ENCODE assay signal across 10 cellular contexts in genomic region chr19:7182489-7182888, GRCh38.
A peak's percentile ranks its signal among the peaks of the same experiment; 100 is the strongest.
DNase-seq lines count a peak whose midpoint lies in the region; ATAC-seq and TF ChIP-seq lines count a peak whose summit lies in the region.
"Had no signal": no experiment of that assay in that cellular context is flagged by ENCODE, and none has a peak within 500 bp of the region (broad histone marks: within the 10 kb centered on the region; RNA-seq: fewer than 3 reads in every experiment).

No MANE protein-coding gene starts in this region.

- DNase-seq in heart right ventricle (no peak), Right ventricle myocardium inferior (ENCODE audit: missing footprints) (no peak), esophagus muscularis mucosa (ENCODE audit: extremely low spot score) (no peak), vagina (ENCODE audit: extremely low spot score in 2 of 2) (no peak), cerebellar cortex (ENCODE audit: low spot score) (no peak)
- DNase-seq: activated CD8-positive, alpha-beta memory T cell treated with anti-CD3 and anti-CD28 coated beads, Interleukin-2, amount 50 U/mL, for 4 hours; NCI-H526 had no signal

- no peak for TF ChIP-seq POLR2A in esophagus muscularis mucosa (IDR thresholded peaks at IDR 0.05; ENCODE audit: low read depth)
- no peak for TF ChIP-seq POLR2A in vagina (IDR thresholded peaks at IDR 0.05)

- intact Hi-C loops in heart right ventricle (cut with DNase I) (no loop called here), Right ventricle myocardium inferior (cut with DNase I) (no loop called here), esophagus muscularis mucosa (cut with DNase I) (no loop called here), vagina (cut with DNase I) (no loop called here)

- TF ChIP-seq CTCF in heart right ventricle (IDR thresholded peaks at IDR 0.05) (no peak), esophagus muscularis mucosa (IDR thresholded peaks at IDR 0.05) (no peak), parathyroid adenoma (IDR thresholded peaks at IDR 0.05) (no peak), vagina (IDR thresholded peaks at IDR 0.05) (no peak)

- no peak overlapping the region for H3K9ac ChIP-seq in parathyroid adenoma

- H3K27ac ChIP-seq in heart right ventricle (peak overlapping the region; percentile 57 to 87 (median 81)), esophagus muscularis mucosa (replicated peaks in 1 of 4) (peak overlapping the region; percentile 68 to 75 (median 73)), parathyroid adenoma (peak overlapping the region; percentile 69), vagina (peak overlapping the region; percentile 81)

- no peak for TF ChIP-seq EP300 in esophagus muscularis mucosa (IDR thresholded peaks at IDR 0.05)

- H3K9me3 ChIP-seq in heart right ventricle (no peaks in the 10 kb centered on the region), esophagus muscularis mucosa (no peaks in the 10 kb centered on the region), parathyroid adenoma (ENCODE audit: control insufficient read depth, low read length) (no peaks in the 10 kb centered on the region), vagina (no peaks in the 10 kb centered on the region)

- H3K36me3 ChIP-seq in heart right ventricle (peaks cover 0 to 14% (median 0%) of the 10 kb centered on the region in 9 donors), esophagus muscularis mucosa (peaks cover 0 to 9% (median 8%) of the 10 kb centered on the region in 4 donors), parathyroid adenoma (ENCODE audit: control insufficient read depth, insufficient read depth, low read length) (no peaks in the 10 kb centered on the region), vagina (no peaks in the 10 kb centered on the region)

- ATAC-seq in heart right ventricle = peak in 5 of 8 donors; percentile 13 to 68 (median 63)
- no peak for ATAC-seq in Right ventricle myocardium inferior
- ATAC-seq in GM21360 (IDR thresholded peaks at IDR 0.05; ENCODE audit: unreplicated experiment) = no peak
- no peak for ATAC-seq in HG02885 (IDR thresholded peaks at IDR 0.05; ENCODE audit: poor library complexity, unreplicated experiment)

- no peak overlapping the region for H3K4me2 ChIP-seq in parathyroid adenoma (ENCODE audit: low read length)

- no peaks in the 10 kb centered on the region for H3K27me3 ChIP-seq in heart right ventricle
- H3K27me3 ChIP-seq in esophagus muscularis mucosa = no peaks in the 10 kb centered on the region
- no peaks in the 10 kb centered on the region for H3K27me3 ChIP-seq in parathyroid adenoma (ENCODE audit: control insufficient read depth, insufficient read depth, low read length)
- H3K27me3 ChIP-seq in vagina = no peaks in the 10 kb centered on the region

- no peak overlapping the region for H2AFZ ChIP-seq in parathyroid adenoma

- peaks cover 24% of the 10 kb centered on the region for H3K79me2 ChIP-seq in parathyroid adenoma

- peaks cover 11 to 76% (median 50%) of the 10 kb centered on the region in 9 donors for H3K4me1 ChIP-seq in heart right ventricle
- H3K4me1 ChIP-seq in esophagus muscularis mucosa = peaks cover 49 to 61% (median 57%) of the 10 kb centered on the region in 4 donors
- H3K4me1 ChIP-seq in parathyroid adenoma = no peaks in the 10 kb centered on the region
- peaks cover 53% of the 10 kb centered on the region for H3K4me1 ChIP-seq in vagina

- H3K4me3 ChIP-seq in heart right ventricle = peak overlapping the region in 4 of 10 donors; percentile 3 to 34 (median 17)
- peak overlapping the region in 1 of 4 donors; percentile 11 for H3K4me3 ChIP-seq in esophagus muscularis mucosa
- H3K4me3 ChIP-seq in parathyroid adenoma (ENCODE audit: low read depth, low read length) = no peak overlapping the region
- peak overlapping the region in 1 of 2 donors; percentile 11 for H3K4me3 ChIP-seq in vagina

- 58 to 74% methylated on average over 5 of the region's 5 CpGs for WGBS in heart right ventricle, 2 donors
- 76% methylated on average over 5 of the region's 5 CpGs for WGBS in esophagus muscularis mucosa

Comparison
In these comparisons a context has a peak if more than half of its experiments do, and no peak if none do; other contexts are left out.
1. ATAC-seq: peak in heart right ventricle (5 of 8); none in Right ventricle myocardium inferior (single experiment), GM21360 (single experiment) and HG02885 (single experiment).
2. Peak in every context shown above with its lines, with median percentiles within 50 percentile points of each other: H3K27ac ChIP-seq.